ENCODE assay signal across 1 cellular context in the genomic region with DNA sequence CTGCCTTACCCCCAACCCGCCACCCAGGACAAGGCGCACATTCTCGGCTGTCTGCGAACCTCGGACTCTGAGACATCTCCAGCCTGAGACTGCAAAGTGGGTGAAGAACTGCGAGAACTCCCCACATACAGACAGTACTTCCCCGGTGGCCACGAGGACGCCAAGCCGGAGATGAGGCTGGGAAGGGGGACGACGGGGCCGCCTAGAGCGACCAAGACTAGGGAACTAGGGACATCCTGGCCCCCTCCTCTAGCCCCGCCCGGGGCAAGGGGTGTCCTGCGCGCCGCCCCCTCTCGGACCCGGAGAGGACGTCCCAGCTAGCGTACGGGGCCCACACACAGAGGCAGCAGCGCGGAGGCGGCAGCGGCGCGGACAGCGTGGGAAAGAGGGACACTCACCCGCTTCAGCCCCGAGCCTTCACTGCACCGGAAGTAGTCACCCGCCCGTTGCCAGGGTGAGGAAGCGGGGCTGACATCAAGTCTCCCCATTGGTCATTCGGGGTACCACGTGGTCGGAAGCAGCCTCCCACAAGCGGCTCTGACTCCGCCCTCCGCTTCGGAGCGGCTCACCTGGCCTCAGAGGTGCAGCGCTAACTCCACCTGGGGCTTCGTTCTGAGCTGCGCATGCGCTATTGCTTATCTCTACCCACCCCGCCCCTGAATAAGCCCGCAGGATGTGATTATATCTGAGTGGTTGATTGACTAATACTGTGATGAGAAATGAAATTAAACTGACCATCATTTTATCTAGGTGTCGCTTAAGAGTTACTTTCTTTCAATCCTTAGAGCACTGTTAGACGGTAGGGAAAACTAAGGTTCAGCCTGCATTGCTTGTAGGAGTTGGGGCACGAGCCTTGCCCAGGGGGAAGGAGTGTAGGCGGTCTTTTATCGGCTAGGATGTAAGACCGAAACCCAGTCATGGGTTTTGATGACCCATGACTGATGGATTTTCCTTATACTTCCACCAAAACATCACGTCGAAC.
TF ChIP-seq lines count a peak whose summit lies in the region.

A gene with protein sequence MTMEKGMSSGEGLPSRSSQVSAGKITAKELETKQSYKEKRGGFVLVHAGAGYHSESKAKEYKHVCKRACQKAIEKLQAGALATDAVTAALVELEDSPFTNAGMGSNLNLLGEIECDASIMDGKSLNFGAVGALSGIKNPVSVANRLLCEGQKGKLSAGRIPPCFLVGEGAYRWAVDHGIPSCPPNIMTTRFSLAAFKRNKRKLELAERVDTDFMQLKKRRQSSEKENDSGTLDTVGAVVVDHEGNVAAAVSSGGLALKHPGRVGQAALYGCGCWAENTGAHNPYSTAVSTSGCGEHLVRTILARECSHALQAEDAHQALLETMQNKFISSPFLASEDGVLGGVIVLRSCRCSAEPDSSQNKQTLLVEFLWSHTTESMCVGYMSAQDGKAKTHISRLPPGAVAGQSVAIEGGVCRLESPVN (minus strand): TSS at position 437 of the 982 bp plus-strand sequence. CDS start 8,854 bp downstream, outside the sequence.

TF ChIP-seq in WTC11, 78 proteins besides CTCF, POLR2A, EP300 and RAD21 (continued from another document):
- TF ChIP-seq, protein P1, sequence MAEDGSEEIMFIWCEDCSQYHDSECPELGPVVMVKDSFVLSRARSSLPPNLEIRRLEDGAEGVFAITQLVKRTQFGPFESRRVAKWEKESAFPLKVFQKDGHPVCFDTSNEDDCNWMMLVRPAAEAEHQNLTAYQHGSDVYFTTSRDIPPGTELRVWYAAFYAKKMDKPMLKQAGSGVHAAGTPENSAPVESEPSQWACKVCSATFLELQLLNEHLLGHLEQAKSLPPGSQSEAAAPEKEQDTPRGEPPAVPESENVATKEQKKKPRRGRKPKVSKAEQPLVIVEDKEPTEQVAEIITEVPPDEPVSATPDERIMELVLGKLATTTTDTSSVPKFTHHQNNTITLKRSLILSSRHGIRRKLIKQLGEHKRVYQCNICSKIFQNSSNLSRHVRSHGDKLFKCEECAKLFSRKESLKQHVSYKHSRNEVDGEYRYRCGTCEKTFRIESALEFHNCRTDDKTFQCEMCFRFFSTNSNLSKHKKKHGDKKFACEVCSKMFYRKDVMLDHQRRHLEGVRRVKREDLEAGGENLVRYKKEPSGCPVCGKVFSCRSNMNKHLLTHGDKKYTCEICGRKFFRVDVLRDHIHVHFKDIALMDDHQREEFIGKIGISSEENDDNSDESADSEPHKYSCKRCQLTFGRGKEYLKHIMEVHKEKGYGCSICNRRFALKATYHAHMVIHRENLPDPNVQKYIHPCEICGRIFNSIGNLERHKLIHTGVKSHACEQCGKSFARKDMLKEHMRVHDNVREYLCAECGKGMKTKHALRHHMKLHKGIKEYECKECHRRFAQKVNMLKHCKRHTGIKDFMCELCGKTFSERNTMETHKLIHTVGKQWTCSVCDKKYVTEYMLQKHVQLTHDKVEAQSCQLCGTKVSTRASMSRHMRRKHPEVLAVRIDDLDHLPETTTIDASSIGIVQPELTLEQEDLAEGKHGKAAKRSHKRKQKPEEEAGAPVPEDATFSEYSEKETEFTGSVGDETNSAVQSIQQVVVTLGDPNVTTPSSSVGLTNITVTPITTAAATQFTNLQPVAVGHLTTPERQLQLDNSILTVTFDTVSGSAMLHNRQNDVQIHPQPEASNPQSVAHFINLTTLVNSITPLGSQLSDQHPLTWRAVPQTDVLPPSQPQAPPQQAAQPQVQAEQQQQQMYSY (CRISPR knock-in tag; IDR thresholded peaks at IDR 0.05): peak; percentile 45
- TF ChIP-seq ZNF138 (CRISPR knock-in tag; conservative IDR thresholded peaks at IDR 0.05): no peak
- no peak for TF ChIP-seq GTF2I (CRISPR knock-in tag; conservative IDR thresholded peaks at IDR 0.05)
- no peak for TF ChIP-seq CREB1 (CRISPR knock-in tag; IDR thresholded peaks at IDR 0.05)
- TF ChIP-seq SOX15 (CRISPR knock-in tag; IDR thresholded peaks at IDR 0.05): no peak
- no peak for TF ChIP-seq ZNF121 (CRISPR knock-in tag; IDR thresholded peaks at IDR 0.05)
- peak; percentile 61; the same call in 1 of the 2 replicates for TF ChIP-seq FOXP1 (CRISPR knock-in tag; IDR thresholded peaks at IDR 0.05; ENCODE audit: borderline replicate concordance)
- no peak for TF ChIP-seq TP53 (CRISPR knock-in tag; IDR thresholded peaks at IDR 0.05)
- TF ChIP-seq JAZF1 (CRISPR knock-in tag; IDR thresholded peaks at IDR 0.05): no peak
- TF ChIP-seq, protein P2, sequence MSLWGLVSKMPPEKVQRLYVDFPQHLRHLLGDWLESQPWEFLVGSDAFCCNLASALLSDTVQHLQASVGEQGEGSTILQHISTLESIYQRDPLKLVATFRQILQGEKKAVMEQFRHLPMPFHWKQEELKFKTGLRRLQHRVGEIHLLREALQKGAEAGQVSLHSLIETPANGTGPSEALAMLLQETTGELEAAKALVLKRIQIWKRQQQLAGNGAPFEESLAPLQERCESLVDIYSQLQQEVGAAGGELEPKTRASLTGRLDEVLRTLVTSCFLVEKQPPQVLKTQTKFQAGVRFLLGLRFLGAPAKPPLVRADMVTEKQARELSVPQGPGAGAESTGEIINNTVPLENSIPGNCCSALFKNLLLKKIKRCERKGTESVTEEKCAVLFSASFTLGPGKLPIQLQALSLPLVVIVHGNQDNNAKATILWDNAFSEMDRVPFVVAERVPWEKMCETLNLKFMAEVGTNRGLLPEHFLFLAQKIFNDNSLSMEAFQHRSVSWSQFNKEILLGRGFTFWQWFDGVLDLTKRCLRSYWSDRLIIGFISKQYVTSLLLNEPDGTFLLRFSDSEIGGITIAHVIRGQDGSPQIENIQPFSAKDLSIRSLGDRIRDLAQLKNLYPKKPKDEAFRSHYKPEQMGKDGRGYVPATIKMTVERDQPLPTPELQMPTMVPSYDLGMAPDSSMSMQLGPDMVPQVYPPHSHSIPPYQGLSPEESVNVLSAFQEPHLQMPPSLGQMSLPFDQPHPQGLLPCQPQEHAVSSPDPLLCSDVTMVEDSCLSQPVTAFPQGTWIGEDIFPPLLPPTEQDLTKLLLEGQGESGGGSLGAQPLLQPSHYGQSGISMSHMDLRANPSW (CRISPR knock-in tag; conservative IDR thresholded peaks at IDR 0.05; ENCODE audit: low read depth): no peak
